29 cellular contexts compared by ENCODE assay signal in the genomic region with DNA sequence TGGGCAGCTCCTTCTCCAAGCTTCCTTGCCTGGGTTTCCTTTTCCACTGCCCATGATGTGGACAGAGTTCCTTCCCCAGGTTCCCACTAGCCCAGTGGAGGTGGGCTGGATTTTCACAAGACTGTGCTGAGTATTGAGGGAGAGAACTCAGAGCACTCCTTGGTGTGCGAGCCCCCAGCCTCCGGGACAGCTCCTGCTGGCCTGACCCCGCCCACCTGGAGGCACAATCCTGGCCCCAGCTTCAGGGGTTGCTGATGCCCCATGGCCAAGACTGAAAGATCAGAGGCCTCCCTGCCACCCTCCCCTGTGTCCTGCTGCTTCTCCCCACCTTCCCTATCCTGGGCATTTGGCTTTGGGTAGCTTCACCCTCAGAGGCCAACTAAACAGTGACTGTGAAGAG. TPM values are rescaled to one million over a fixed set of nuclear protein-coding genes. Genes with fewer than 3 reads are reported as not detected.
"Had no signal": no experiment of that assay in that cellular context is flagged by ENCODE, and none has a peak within 500 bp of the region (broad histone marks: within the 10 kb centered on the region; RNA-seq: fewer than 3 reads in every experiment).

No MANE protein-coding gene starts in this region.

- H3K27ac ChIP-seq: brain microvascular endothelial cell, PC-9, RWPE1 had no signal

- DNase-seq: activated CD4-positive, alpha-beta memory T cell treated with anti-CD3 and anti-CD28 coated beads for 36 hours; activated CD4-positive, alpha-beta T cell treated with anti-CD3 and anti-CD28 coated beads for 4 hours; activated CD4-positive, alpha-beta T cell treated with anti-CD3 and anti-CD28 coated beads, Interleukin-2, amount 50 U/mL, for 1 hour; activated CD8-positive, alpha-beta memory T cell treated with anti-CD3 and anti-CD28 coated beads, Interleukin-2, amount 50 U/mL, for 4 hours; activated naive CD4-positive, alpha-beta T cell; activated T-cell treated with anti-CD3 and anti-CD28 coated beads for 4 hours; activated T-cell treated with anti-CD3 and anti-CD28 coated beads, Interleukin-2, amount 50 U/mL, for 4 hours; amniotic stem cell; brain microvascular endothelial cell; Kasumi-1; KG1; MG63; NCI-H1048; NCI-H1105 treated with DMSO at 0.1 percent for 48 hours; NCI-H1436; NCI-H1694; NCI-H1930; NCI-H2081 treated with DMSO at 0.1 percent for 48 hours; NCI-H226; NCI-H524 treated with DMSO at 0.1 percent for 48 hours; NK-92 treated with Interleukin-12 subunit alpha and Interleukin-12 subunit beta, amount 100 ng/mL, for 24 hours; PC-9 had no signal

- H3K9me3 Mint-ChIP-seq: activated CD4-positive, alpha-beta memory T cell treated with anti-CD3 and anti-CD28 coated beads for 36 hours; activated naive CD4-positive, alpha-beta T cell treated with anti-CD3 and anti-CD28 coated beads, Interleukin-2, amount 50 U/mL, for 24 hours; activated T-cell treated with anti-CD3 and anti-CD28 coated beads, Interleukin-2, amount 50 U/mL, for 4 hours; activated T-helper 1 cell treated with anti-CD3 and anti-CD28 coated beads, Interleukin-12 subunit alpha, Interleukin-12 subunit beta, Interleukin-2, Interleukin-4 antibody, amounts not matched to agents 30 ng/mL and 10 ng/mL and 1 ng/mL, durations not matched to agents 14 hours and 24 hours and 36 hours; central memory CD8-positive, alpha-beta T cell; T-helper 1 cell treated with Interleukin-12 subunit alpha and Interleukin-12 subunit beta and Interleukin-4 antibody, amounts not matched to agents 30 μg/mL and 1 μg/mL, for 36 hours; T-helper 2 cell treated with Interferon-gamma antibody and Interleukin-4, amounts not matched to agents 5 μg/mL and 100 μg/mL, for 36 hours had no signal

- H3K27ac Mint-ChIP-seq: activated CD4-positive, alpha-beta memory T cell treated with anti-CD3 and anti-CD28 coated beads for 36 hours; activated naive CD4-positive, alpha-beta T cell treated with anti-CD3 and anti-CD28 coated beads, Interleukin-2, amount 50 U/mL, for 24 hours; activated T-helper 1 cell treated with anti-CD3 and anti-CD28 coated beads, Interleukin-12 subunit alpha, Interleukin-12 subunit beta, Interleukin-2, Interleukin-4 antibody, amounts not matched to agents 30 ng/mL and 10 ng/mL and 1 ng/mL, durations not matched to agents 14 hours and 24 hours and 36 hours; T-helper 1 cell treated with Interleukin-12 subunit alpha and Interleukin-12 subunit beta and Interleukin-4 antibody, amounts not matched to agents 30 μg/mL and 1 μg/mL, for 36 hours; T-helper 2 cell treated with Interferon-gamma antibody and Interleukin-4, amounts not matched to agents 5 μg/mL and 100 μg/mL, for 36 hours had no signal

- H3K4me3 Mint-ChIP-seq: activated CD4-positive, alpha-beta memory T cell treated with anti-CD3 and anti-CD28 coated beads for 36 hours; activated naive CD4-positive, alpha-beta T cell treated with anti-CD3 and anti-CD28 coated beads, Interleukin-2, amount 50 U/mL, for 24 hours; activated T-cell treated with anti-CD3 and anti-CD28 coated beads, Interleukin-2, amount 50 U/mL, for 4 hours; activated T-helper 1 cell treated with anti-CD3 and anti-CD28 coated beads, Interleukin-12 subunit alpha, Interleukin-12 subunit beta, Interleukin-2, Interleukin-4 antibody, amounts not matched to agents 30 ng/mL and 10 ng/mL and 1 ng/mL, durations not matched to agents 14 hours and 24 hours and 36 hours; central memory CD8-positive, alpha-beta T cell; T-helper 1 cell treated with Interleukin-12 subunit alpha and Interleukin-12 subunit beta and Interleukin-4 antibody, amounts not matched to agents 30 μg/mL and 1 μg/mL, for 36 hours; T-helper 2 cell treated with Interferon-gamma antibody and Interleukin-4, amounts not matched to agents 5 μg/mL and 100 μg/mL, for 36 hours had no signal

- H3K4me3 ChIP-seq: MG63, PC-9 had no signal

- ATAC-seq: activated T-cell treated with anti-CD3 and anti-CD28 coated beads, Interleukin-2, amount 50 U/mL, for 4 hours; Right ventricle myocardium inferior had no signal

- H3K27me3 ChIP-seq: MG63 had no signal

- H3K9me3 ChIP-seq: MG63 had no signal

- H3K36me3 Mint-ChIP-seq: activated CD4-positive, alpha-beta memory T cell treated with anti-CD3 and anti-CD28 coated beads for 36 hours; activated naive CD4-positive, alpha-beta T cell treated with anti-CD3 and anti-CD28 coated beads, Interleukin-2, amount 50 U/mL, for 24 hours had no signal

- H3K36me3 ChIP-seq: brain microvascular endothelial cell, MG63 had no signal

RNA-seq across cellular contexts. Expression of a gene that starts 7.7 kb away (rescaled TPM):
- total RNA-seq: PC-9 had no signal

RNA-seq across cellular contexts. Expression of a gene that starts 59.0 kb away (rescaled TPM):
- total RNA-seq: activated CD4-positive, alpha-beta memory T cell treated with anti-CD3 and anti-CD28 coated beads for 36 hours had no signal
